Comparison of ENCODE assay signal across 8 cellular contexts in the genomic region with DNA sequence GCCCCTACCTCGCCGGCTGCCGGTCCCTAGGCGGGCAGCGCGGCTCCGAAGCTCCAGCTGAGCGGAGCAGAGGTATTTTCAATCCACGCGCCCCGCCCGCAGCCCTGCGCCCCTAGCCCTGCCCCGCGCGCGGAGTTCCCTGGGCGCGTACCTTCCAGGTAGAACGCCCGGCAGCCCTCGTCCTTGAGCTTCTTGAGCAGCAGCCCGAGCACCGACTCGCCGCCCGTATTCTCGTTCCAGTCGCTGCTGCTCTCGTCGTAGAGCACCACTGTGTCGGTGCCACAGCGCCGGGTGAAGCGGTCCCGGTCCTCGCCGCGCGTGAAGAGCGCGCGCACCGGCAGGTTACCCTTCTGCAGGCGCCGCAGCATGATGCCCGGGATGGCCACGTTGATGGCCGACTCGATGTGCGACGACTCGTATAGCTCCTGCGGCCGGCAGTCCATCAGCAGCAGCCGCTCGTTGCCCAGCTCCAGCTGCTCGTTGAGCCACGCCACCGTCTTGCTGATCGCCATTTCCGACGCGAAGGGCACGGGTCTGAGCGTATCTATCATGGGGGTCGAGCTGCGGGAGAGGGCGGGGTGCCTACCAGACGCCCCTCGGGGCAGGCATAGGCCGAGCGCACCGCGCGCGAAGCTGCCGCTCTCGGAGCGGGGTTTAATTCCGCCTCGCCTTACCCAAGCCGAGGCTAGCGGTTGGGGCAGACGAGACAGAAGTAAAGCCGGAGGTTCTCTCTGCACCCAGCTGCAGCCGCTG. TPM values are rescaled to one million over a fixed set of nuclear protein-coding genes. Genes with fewer than 3 reads are reported as not detected.
DNase-seq lines count a peak whose midpoint lies in the region; ATAC-seq and TF ChIP-seq lines count a peak whose summit lies in the region.

No MANE protein-coding gene starts in this region.

- peak overlapping the region; percentile 99 for H3K56ac ChIP-seq in mesendoderm (ENCODE audit: low read length)

- H3K4ac ChIP-seq in mesendoderm (ENCODE audit: low read depth, low read length), result peak overlapping the region; percentile 89

- DNase-seq in Right ventricle myocardium inferior (ENCODE audit: missing footprints) (peak; percentile 85), cardiac septum (ENCODE audit: low spot score) (no peak), dorsolateral prefrontal cortex (peak in 5 of 10 donors; percentile 22 to 63 (median 49)), mesendoderm (no peak), NCI-H2081 treated with DMSO at 0.1 percent for 48 hours (lab: John Stamatoyannopoulos, UW) (no peak)
- DNase-seq in activated CD4-positive, alpha-beta T cell treated with anti-CD3 and anti-CD28 coated beads for 48 hours, result peak; percentile 56

- no peak overlapping the region for H2BK120ac ChIP-seq in mesendoderm (ENCODE audit: low read depth, low read length)

- intact Hi-C loops in Right ventricle myocardium inferior (cut with DNase I), result loop anchor here (2.0 to 10.0 kb wide), 7 partner anchors 101 to 353 kb away; a partner anchor contains a TSS
- intact Hi-C loops in cardiac septum (cut with DNase I), result loop anchor here (1.0 to 10.0 kb wide), 8 partner anchors 36 to 299 kb away; a partner anchor contains a TSS
- intact Hi-C loops in dorsolateral prefrontal cortex (cut with DNase I), result loop anchor here (2.0 to 10.0 kb wide), 4 partner anchors 23 to 297 kb away; a partner anchor contains a TSS

- TF ChIP-seq CTCF in dorsolateral prefrontal cortex (IDR thresholded peaks at IDR 0.05 in 54 of 56, conservative IDR thresholded peaks at IDR 0.05 in 2 of 56; ENCODE audit: low read depth in 1 of 56, partially characterized antibody in 56 of 56), result no peak

- H3K27me3 ChIP-seq in dorsolateral prefrontal cortex (peaks cover 0 to 7% (median 0%) of the 10 kb centered on the region in 45 donors), mesendoderm (ENCODE audit: insufficient read depth, low read length, poor library complexity) (no peaks in the 10 kb centered on the region), subcutaneous abdominal adipose tissue (ENCODE audit: control insufficient read depth in 5 of 5, insufficient read depth in 4 of 5, low read length in 5 of 5) (no peaks in the 10 kb centered on the region)

- no peak overlapping the region for H4K8ac ChIP-seq in mesendoderm (ENCODE audit: low read depth, low read length)

- no peak for ATAC-seq in Right ventricle myocardium inferior

- H3K79me2 ChIP-seq in mesendoderm (ENCODE audit: control insufficient read depth, insufficient read depth, low read length), result peaks cover 33% of the 10 kb centered on the region

- no peak overlapping the region for H2AK5ac ChIP-seq in mesendoderm (ENCODE audit: low read length)

- H3K36me3 ChIP-seq in mesendoderm (ENCODE audit: control insufficient read depth, insufficient read depth, low read length) (peaks cover 9% of the 10 kb centered on the region), subcutaneous abdominal adipose tissue (ENCODE audit: control insufficient read depth in 5 of 5, insufficient read depth in 5 of 5, low read length in 5 of 5) (peaks cover 12 to 31% (median 16%) of the 10 kb centered on the region in 5 donors)

- peak overlapping the region; percentile 44 for H3K4me2 ChIP-seq in mesendoderm (ENCODE audit: low read length)

- H3K9ac ChIP-seq in mesendoderm (ENCODE audit: low read length) (peak overlapping the region; percentile 90), subcutaneous abdominal adipose tissue (ENCODE audit: low read length in 5 of 5) (peak overlapping the region; percentile 77 to 94 (median 87))

- no peak for TF ChIP-seq RAD21 in Ishikawa (IDR thresholded peaks at IDR 0.05; ENCODE audit: low read depth)

- H3K23ac ChIP-seq in mesendoderm (ENCODE audit: low read length), result peak overlapping the region; percentile 98

- H4K5ac ChIP-seq in mesendoderm (ENCODE audit: low read length), result no peak overlapping the region

- H3K27ac ChIP-seq in dorsolateral prefrontal cortex, result peak overlapping the region; percentile 23 to 98 (median 90)
- H3K27ac ChIP-seq in mesendoderm (ENCODE audit: low read depth, low read length), result peak overlapping the region; percentile 97
- peak overlapping the region; percentile 98 for H3K27ac ChIP-seq in subcutaneous abdominal adipose tissue (ENCODE audit: low read depth, low read length)

- H3K18ac ChIP-seq in mesendoderm (ENCODE audit: low read length), result peak overlapping the region; percentile 92

- no peak overlapping the region for H2BK15ac ChIP-seq in mesendoderm (replicated peaks; ENCODE audit: low read depth)

- H3K79me1 ChIP-seq in mesendoderm (ENCODE audit: low read length), result peaks cover 9% of the 10 kb centered on the region

- no CpG with 5 or more reads among the region's 87 CpGs for WGBS in mesendoderm (ENCODE audit: extremely low coverage, insufficient coverage, low lambda C conversion rate)

- H3K4me3 ChIP-seq in dorsolateral prefrontal cortex (peak overlapping the region; percentile 44 to 93 (median 84)), mesendoderm (ENCODE audit: low read length) (peak overlapping the region; percentile 83), subcutaneous abdominal adipose tissue (ENCODE audit: low read depth in 1 of 5, low read length in 5 of 5) (peak overlapping the region; percentile 85 to 100 (median 97))

- H3K9me3 ChIP-seq in subcutaneous abdominal adipose tissue (ENCODE audit: control insufficient read depth in 5 of 5, low read length in 5 of 5), result no peaks in the 10 kb centered on the region

- H2BK5ac ChIP-seq in mesendoderm (ENCODE audit: low read length), result peak overlapping the region; percentile 95

- H3K4me1 ChIP-seq in mesendoderm (ENCODE audit: control insufficient read depth, low read depth, low read length) (peaks cover 26% of the 10 kb centered on the region), subcutaneous abdominal adipose tissue (ENCODE audit: control insufficient read depth in 5 of 5, insufficient read depth in 5 of 5, low read length in 5 of 5) (peaks cover 9 to 76% (median 61%) of the 10 kb centered on the region in 5 donors)

- TF ChIP-seq EP300 in Ishikawa (IDR thresholded peaks at IDR 0.05; ENCODE audit: borderline replicate concordance), result no peak

TF ChIP-seq in Ishikawa, 13 proteins besides CTCF, POLR2A, EP300 and RAD21:
- TF ChIP-seq YY1 (IDR thresholded peaks at IDR 0.05; ENCODE audit: low read depth), result peak; percentile 75
- no peak for TF ChIP-seq FOXM1 (IDR thresholded peaks at IDR 0.05; ENCODE audit: borderline replicate concordance, low read depth)
- peak; percentile 12; the same call in 1 of the 2 replicates for TF ChIP-seq TCF12 (IDR thresholded peaks at IDR 0.05; ENCODE audit: low read depth)
- TF ChIP-seq, protein P1, sequence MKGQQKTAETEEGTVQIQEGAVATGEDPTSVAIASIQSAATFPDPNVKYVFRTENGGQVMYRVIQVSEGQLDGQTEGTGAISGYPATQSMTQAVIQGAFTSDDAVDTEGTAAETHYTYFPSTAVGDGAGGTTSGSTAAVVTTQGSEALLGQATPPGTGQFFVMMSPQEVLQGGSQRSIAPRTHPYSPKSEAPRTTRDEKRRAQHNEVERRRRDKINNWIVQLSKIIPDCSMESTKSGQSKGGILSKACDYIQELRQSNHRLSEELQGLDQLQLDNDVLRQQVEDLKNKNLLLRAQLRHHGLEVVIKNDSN (IDR thresholded peaks at IDR 0.05), result no peak
- TF ChIP-seq, protein P2, sequence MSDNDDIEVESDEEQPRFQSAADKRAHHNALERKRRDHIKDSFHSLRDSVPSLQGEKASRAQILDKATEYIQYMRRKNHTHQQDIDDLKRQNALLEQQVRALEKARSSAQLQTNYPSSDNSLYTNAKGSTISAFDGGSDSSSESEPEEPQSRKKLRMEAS (IDR thresholded peaks at IDR 0.05), result peak; percentile 82
- TF ChIP-seq, protein P3, sequence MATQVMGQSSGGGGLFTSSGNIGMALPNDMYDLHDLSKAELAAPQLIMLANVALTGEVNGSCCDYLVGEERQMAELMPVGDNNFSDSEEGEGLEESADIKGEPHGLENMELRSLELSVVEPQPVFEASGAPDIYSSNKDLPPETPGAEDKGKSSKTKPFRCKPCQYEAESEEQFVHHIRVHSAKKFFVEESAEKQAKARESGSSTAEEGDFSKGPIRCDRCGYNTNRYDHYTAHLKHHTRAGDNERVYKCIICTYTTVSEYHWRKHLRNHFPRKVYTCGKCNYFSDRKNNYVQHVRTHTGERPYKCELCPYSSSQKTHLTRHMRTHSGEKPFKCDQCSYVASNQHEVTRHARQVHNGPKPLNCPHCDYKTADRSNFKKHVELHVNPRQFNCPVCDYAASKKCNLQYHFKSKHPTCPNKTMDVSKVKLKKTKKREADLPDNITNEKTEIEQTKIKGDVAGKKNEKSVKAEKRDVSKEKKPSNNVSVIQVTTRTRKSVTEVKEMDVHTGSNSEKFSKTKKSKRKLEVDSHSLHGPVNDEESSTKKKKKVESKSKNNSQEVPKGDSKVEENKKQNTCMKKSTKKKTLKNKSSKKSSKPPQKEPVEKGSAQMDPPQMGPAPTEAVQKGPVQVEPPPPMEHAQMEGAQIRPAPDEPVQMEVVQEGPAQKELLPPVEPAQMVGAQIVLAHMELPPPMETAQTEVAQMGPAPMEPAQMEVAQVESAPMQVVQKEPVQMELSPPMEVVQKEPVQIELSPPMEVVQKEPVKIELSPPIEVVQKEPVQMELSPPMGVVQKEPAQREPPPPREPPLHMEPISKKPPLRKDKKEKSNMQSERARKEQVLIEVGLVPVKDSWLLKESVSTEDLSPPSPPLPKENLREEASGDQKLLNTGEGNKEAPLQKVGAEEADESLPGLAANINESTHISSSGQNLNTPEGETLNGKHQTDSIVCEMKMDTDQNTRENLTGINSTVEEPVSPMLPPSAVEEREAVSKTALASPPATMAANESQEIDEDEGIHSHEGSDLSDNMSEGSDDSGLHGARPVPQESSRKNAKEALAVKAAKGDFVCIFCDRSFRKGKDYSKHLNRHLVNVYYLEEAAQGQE (IDR thresholded peaks at IDR 0.05; ENCODE audit: low read depth), result no peak
- no peak for TF ChIP-seq EGR1 (IDR thresholded peaks at IDR 0.05)
- no peak for TF ChIP-seq CEBPB (IDR thresholded peaks at IDR 0.05)
TF ChIP-seq in Ishikawa: peak in this region for 3.

RNA-seq across cellular contexts. Expression of a gene that starts 0.6 kb away (rescaled TPM):
- 25.0 TPM for total RNA-seq in Right ventricle myocardium inferior
- 28.9 TPM for total RNA-seq in cardiac septum
- 10 to 100 TPM in 119 of 120 experiments, 1 to 10 TPM in 1; 8.1 to 87.8 (median 26.2) TPM for total RNA-seq in dorsolateral prefrontal cortex
- polyA plus RNA-seq in mesendoderm (2013, experiment 1 of 2), result 30.5 TPM
- 30.1 TPM for polyA plus RNA-seq in mesendoderm (2013, experiment 2 of 2)

Comparison
In these comparisons a context has a peak if more than half of its experiments do, and no peak if none do; other contexts are left out.
1. DNase-seq: peak in Right ventricle myocardium inferior (single experiment) and activated CD4-positive, alpha-beta T cell treated with anti-CD3 and anti-CD28 coated beads for 48 hours (single experiment); none in cardiac septum (single experiment), mesendoderm (single experiment) and NCI-H2081 treated with DMSO at 0.1 percent for 48 hours (single experiment).
2. Peak in every context shown above with its lines, with median percentiles within 50 percentile points of each other: H3K27ac ChIP-seq and H3K4me3 ChIP-seq.